8 cellular contexts compared by ENCODE assay signal in genomic region chr11:67277231-67277961, GRCh38. TPM values are rescaled to one million over a fixed set of nuclear protein-coding genes. Genes with fewer than 3 reads are reported as not detected.
DNase-seq lines count a peak whose midpoint lies in the region; ATAC-seq and TF ChIP-seq lines count a peak whose summit lies in the region.

No MANE protein-coding gene starts in this region.

- intact Hi-C loops in activated naive CD4-positive, alpha-beta T cell treated with anti-CD3 and anti-CD28 coated beads for 36 hours (cut with micrococcal nuclease): loop anchor here (1.0 to 2.0 kb wide), 4 partner anchors 9 to 40 kb away; no protein-coding TSS in a partner anchor

- no peaks in the 10 kb centered on the region for H3K9me3 ChIP-seq in cardiac muscle cell (ENCODE audit: low read depth)

- peaks cover 16% of the 10 kb centered on the region for H3K36me3 ChIP-seq in cardiac muscle cell

- CTCF ChIA-PET in activated naive CD4-positive, alpha-beta T cell treated with anti-CD3 and anti-CD28 coated beads for 36 hours (lab: Charles Lee): interaction anchor here (0.9 to 2.8 kb wide), 7 partner anchors 8 to 69 kb away, joined by 3 to 13 read pairs (median 7); partner anchors contain the start of gene GRK2

- peaks cover 69% of the 10 kb centered on the region for H3K4me1 Mint-ChIP-seq in activated naive CD4-positive, alpha-beta T cell treated with anti-CD3 and anti-CD28 coated beads for 36 hours (ENCODE audit: low read depth)

- DNase-seq in CD1c-positive myeloid dendritic cell (ENCODE audit: extremely low spot score): peak; percentile 97
- DNase-seq in SIG-M5 treated with dmso at 0.1 percent for 504 hours (lab: John Stamatoyannopoulos, UW; ENCODE audit: unreplicated experiment): peak; percentile 95
- DNase-seq in activated naive CD4-positive, alpha-beta T cell treated with anti-CD3 and anti-CD28 coated beads for 36 hours: peak; percentile 95
- peak; percentile 64 to 89 for DNase-seq in cardiac muscle cell (ENCODE audit: low read depth in 1 of 2, low spot score in 1 of 2)
- no peak for DNase-seq in skeletal muscle cell (ENCODE audit: low read depth)
- no peak for DNase-seq in NCI-H1092 (lab: John Stamatoyannopoulos, UW)

- no peaks in the 10 kb centered on the region for H3K9me3 Mint-ChIP-seq in activated naive CD4-positive, alpha-beta T cell treated with anti-CD3 and anti-CD28 coated beads for 36 hours

- peak overlapping the region; percentile 99 for H3K27ac Mint-ChIP-seq in activated naive CD4-positive, alpha-beta T cell treated with anti-CD3 and anti-CD28 coated beads for 36 hours

- H3K27me3 ChIP-seq in cardiac muscle cell: no peaks in the 10 kb centered on the region

- peaks cover 20% of the 10 kb centered on the region for H3K4me1 ChIP-seq in cardiac muscle cell (ENCODE audit: low read depth)

- peak overlapping the region; percentile 73 for H3K4me3 Mint-ChIP-seq in activated naive CD4-positive, alpha-beta T cell treated with anti-CD3 and anti-CD28 coated beads for 36 hours

- peak overlapping the region; percentile 85 for H3K27ac ChIP-seq in cardiac muscle cell

- H3K27me3 Mint-ChIP-seq in activated naive CD4-positive, alpha-beta T cell treated with anti-CD3 and anti-CD28 coated beads for 36 hours (ENCODE audit: low read depth): no peaks in the 10 kb centered on the region

- H3K4me3 ChIP-seq in cardiac muscle cell: peak overlapping the region; percentile 11
- H3K4me3 ChIP-seq in skeletal muscle cell (ENCODE audit: low read depth, low read length): peak overlapping the region; percentile 32

- ATAC-seq in GM19452 (IDR thresholded peaks at IDR 0.05; ENCODE audit: unreplicated experiment) (peak; percentile 77), HG03565 (IDR thresholded peaks at IDR 0.05; ENCODE audit: unreplicated experiment) (peak; percentile 65)

- peaks cover 48% of the 10 kb centered on the region for H3K36me3 Mint-ChIP-seq in activated naive CD4-positive, alpha-beta T cell treated with anti-CD3 and anti-CD28 coated beads for 36 hours (ENCODE audit: low read depth)

- no peak for TF ChIP-seq CTCF in cardiac muscle cell (IDR thresholded peaks at IDR 0.05; ENCODE audit: low read depth, low read length)

RNA-seq across cellular contexts. Expression of gene GRK2, which starts 11.1 kb away (rescaled TPM):
- 100 to 1,000 TPM; 293 to 295 TPM for total RNA-seq in activated naive CD4-positive, alpha-beta T cell treated with anti-CD3 and anti-CD28 coated beads for 36 hours
- 49.1 and 72.1 TPM in 2 replicates for total RNA-seq in cardiac muscle cell
- polyA plus RNA-seq in cardiac muscle cell: 62.9 and 85.1 TPM in 2 replicates

RNA-seq across cellular contexts. Expression of gene ANKRD13D, which starts 11.7 kb away (rescaled TPM):
- 10 to 100 TPM; 56.2 to 61.9 TPM for total RNA-seq in activated naive CD4-positive, alpha-beta T cell treated with anti-CD3 and anti-CD28 coated beads for 36 hours
- 50.7 and 53.5 TPM in 2 replicates for total RNA-seq in cardiac muscle cell
- polyA plus RNA-seq in cardiac muscle cell: 39.4 and 47.6 TPM in 2 replicates

RNA-seq across cellular contexts. Expression of gene SSH3, which starts 25.9 kb away (rescaled TPM):
- 1 to 10 TPM; 4.1 to 5.4 TPM for total RNA-seq in activated naive CD4-positive, alpha-beta T cell treated with anti-CD3 and anti-CD28 coated beads for 36 hours
- 18.7 and 39.9 TPM in 2 replicates for total RNA-seq in cardiac muscle cell
- 26.7 and 28.0 TPM in 2 replicates for polyA plus RNA-seq in cardiac muscle cell

Comparison
In these comparisons a context has a peak if more than half of its experiments do, and no peak if none do; other contexts are left out.
1. DNase-seq: peak in CD1c-positive myeloid dendritic cell (single experiment), SIG-M5 treated with dmso at 0.1 percent for 504 hours (single experiment), activated naive CD4-positive, alpha-beta T cell treated with anti-CD3 and anti-CD28 coated beads for 36 hours (single experiment) and cardiac muscle cell (2 of 2); none in skeletal muscle cell (single experiment) and NCI-H1092 (single experiment).